1 cellular context compared by ENCODE assay signal in genomic region chr2:47632754-47633153, GRCh38.
TF ChIP-seq lines count a peak whose summit lies in the region.

No MANE protein-coding gene starts in this region.

TF ChIP-seq in HEK293, 187 proteins besides CTCF, POLR2A, EP300 and RAD21 (continued from another document):
- no peak for TF ChIP-seq ZNF280D (tag by site-specific recombination; IDR thresholded peaks at IDR 0.05)
